In the genomic region with DNA sequence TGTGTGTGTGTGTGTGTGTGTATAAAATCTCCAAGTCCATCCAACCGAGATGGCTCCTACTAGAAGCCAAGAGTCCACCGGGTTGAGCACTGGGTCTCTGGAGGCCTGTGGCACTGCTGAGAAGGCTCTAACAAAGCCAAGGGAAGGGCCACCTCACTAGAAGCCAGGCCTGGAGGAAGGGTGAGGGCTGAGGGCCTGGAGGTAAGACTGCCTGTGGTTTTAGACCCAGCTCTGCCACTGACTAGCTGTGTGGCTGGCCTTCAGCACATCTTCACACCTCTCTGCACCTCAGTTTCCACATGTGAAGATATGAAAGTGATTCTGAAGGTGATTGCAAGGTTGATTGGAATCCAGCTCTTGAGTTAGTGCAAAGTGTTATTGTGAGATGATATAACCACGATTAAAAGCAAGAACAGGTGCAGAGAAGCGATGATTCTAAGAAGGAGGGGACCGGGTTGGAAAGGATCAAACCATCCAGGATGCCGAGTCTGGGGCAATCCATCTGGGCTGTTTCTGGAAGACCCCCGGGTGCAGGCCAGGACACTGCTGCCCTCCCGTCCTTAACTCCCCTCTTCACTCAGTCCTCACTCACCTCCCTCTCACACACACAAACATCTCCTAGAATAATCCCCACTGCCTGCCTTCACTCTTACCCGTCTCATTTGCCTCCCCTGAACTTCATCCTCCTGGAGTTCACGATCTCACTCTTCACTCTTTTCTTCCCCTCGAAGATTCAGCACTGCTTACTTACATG, we compare ENCODE assay signal across 24 cellular contexts. TPM values are rescaled to one million over a fixed set of nuclear protein-coding genes. Genes with fewer than 3 reads are reported as not detected.
DNase-seq lines count a peak whose midpoint lies in the region; ATAC-seq lines count a peak whose summit lies in the region.
"Had no signal": no experiment of that assay in that cellular context is flagged by ENCODE, and none has a peak within 500 bp of the region (broad histone marks: within the 10 kb centered on the region; RNA-seq: fewer than 3 reads in every experiment).

No MANE protein-coding gene starts in this region.

- no peak overlapping the region for H3K4me3 Mint-ChIP-seq in stimulated activated naive CD8-positive, alpha-beta T cell treated with anti-CD3 and anti-CD28 coated beads, Interleukin-15, amount 100 ng/mL, for 72 hours
- H3K4me3 Mint-ChIP-seq in activated T-helper 1 cell treated with anti-CD3 and anti-CD28 coated beads, Interleukin-12 subunit alpha, Interleukin-12 subunit beta, Interleukin-2, Interleukin-4 antibody, amounts not matched to agents 30 ng/mL and 10 ng/mL and 1 ng/mL, durations not matched to agents 14 hours and 24 hours and 36 hours = peak overlapping the region; percentile 63
- no peak overlapping the region for H3K4me3 Mint-ChIP-seq in immature natural killer cell
- H3K4me3 Mint-ChIP-seq: dendritic cell treated with granulocyte-macrophage colony-stimulating factor and Interleukin-4, amounts not matched to agents 40 ng/mL and 50 ng/mL, for 4 days; mesothelial cell of epicardium; nephron; WTC11 had no signal

- H3K36me3 Mint-ChIP-seq in activated T-helper 1 cell treated with anti-CD3 and anti-CD28 coated beads, Interleukin-12 subunit alpha, Interleukin-12 subunit beta, Interleukin-2, Interleukin-4 antibody, amounts not matched to agents 30 ng/mL and 10 ng/mL and 1 ng/mL, durations not matched to agents 14 hours and 24 hours and 36 hours (ENCODE audit: low read depth) = peaks cover 9% of the 10 kb centered on the region
- peaks cover 0 to 6% (median 0%) of the 10 kb centered on the region in 3 donors for H3K36me3 Mint-ChIP-seq in immature natural killer cell
- H3K36me3 Mint-ChIP-seq: mesothelial cell of epicardium had no signal

- peaks cover 0 to 2% of the 10 kb centered on the region in 2 donors for H3K9me3 Mint-ChIP-seq in stimulated activated naive CD8-positive, alpha-beta T cell treated with anti-CD3 and anti-CD28 coated beads, Interleukin-15, amount 100 ng/mL, for 72 hours
- H3K9me3 Mint-ChIP-seq in activated T-helper 1 cell treated with anti-CD3 and anti-CD28 coated beads, Interleukin-12 subunit alpha, Interleukin-12 subunit beta, Interleukin-2, Interleukin-4 antibody, amounts not matched to agents 30 ng/mL and 10 ng/mL and 1 ng/mL, durations not matched to agents 14 hours and 24 hours and 36 hours = peaks cover 2% of the 10 kb centered on the region
- no peaks in the 10 kb centered on the region for H3K9me3 Mint-ChIP-seq in immature natural killer cell
- H3K9me3 Mint-ChIP-seq: dendritic cell treated with granulocyte-macrophage colony-stimulating factor and Interleukin-4, amounts not matched to agents 40 ng/mL and 50 ng/mL, for 4 days; mesothelial cell of epicardium; nephron had no signal

- H3K9me3 ChIP-seq in aorta (ENCODE audit: control insufficient read depth, low read length) = no peaks in the 10 kb centered on the region
- H3K9me3 ChIP-seq: SK-N-SH, suprapubic skin had no signal

- 90 to 92% methylated on average over 11 of the region's 11 CpGs for WGBS in aorta, 2 donors

- peak overlapping the region; percentile 0 to 59 for H3K27ac Mint-ChIP-seq in stimulated activated naive CD8-positive, alpha-beta T cell treated with anti-CD3 and anti-CD28 coated beads, Interleukin-15, amount 100 ng/mL, for 72 hours
- peak overlapping the region; percentile 88 for H3K27ac Mint-ChIP-seq in activated T-helper 1 cell treated with anti-CD3 and anti-CD28 coated beads, Interleukin-12 subunit alpha, Interleukin-12 subunit beta, Interleukin-2, Interleukin-4 antibody, amounts not matched to agents 30 ng/mL and 10 ng/mL and 1 ng/mL, durations not matched to agents 14 hours and 24 hours and 36 hours
- peak overlapping the region in 1 of 6 donors; percentile 59 for H3K27ac Mint-ChIP-seq in immature natural killer cell
- H3K27ac Mint-ChIP-seq: dendritic cell treated with granulocyte-macrophage colony-stimulating factor and Interleukin-4, amounts not matched to agents 40 ng/mL and 50 ng/mL, for 4 days; WTC11 had no signal

- no peak for DNase-seq in stimulated activated naive CD8-positive, alpha-beta T cell treated with anti-CD3 and anti-CD28 coated beads, Interleukin-15, amount 100 ng/mL, for 72 hours
- DNase-seq in stimulated activated naive CD8-positive, alpha-beta T cell treated with anti-CD3 and anti-CD28 coated beads, Interleukin-15, Interleukin-2, amounts not matched to agents 100 U/mL and 50 U/mL, for 24 hours = no peak
- DNase-seq in activated T-helper 1 cell treated with anti-CD3 and anti-CD28 coated beads, Interleukin-12 subunit alpha, Interleukin-12 subunit beta, Interleukin-2, Interleukin-4 antibody, amounts not matched to agents 30 ng/mL and 10 ng/mL and 1 ng/mL, durations not matched to agents 14 hours and 24 hours and 36 hours (ENCODE audit: low spot score) = no peak
- peak; percentile 19 to 30 (median 21) for DNase-seq in immature natural killer cell
- no peak for DNase-seq in aorta
- no peak for DNase-seq in HPDE6-E6E7 (ENCODE audit: extremely low spot score)
- DNase-seq: activated effector memory CD4-positive, alpha-beta T cell treated with Interleukin-2 at 50 U/mL for 16 hours; NCI-H2107; NCI-H510A; SK-N-SH had no signal

- peak; percentile 76 for ATAC-seq in stimulated activated naive CD8-positive, alpha-beta T cell treated with anti-CD3 and anti-CD28 coated beads, Interleukin-15, amount 100 ng/mL, for 72 hours
- no peak for ATAC-seq in stimulated activated naive CD8-positive, alpha-beta T cell treated with anti-CD3 and anti-CD28 coated beads, Interleukin-15, Interleukin-2, amounts not matched to agents 100 U/mL and 50 U/mL, for 24 hours
- ATAC-seq in aorta (ENCODE audit: low FRiP score) (no peak), GM21576 (IDR thresholded peaks at IDR 0.05; ENCODE audit: unreplicated experiment) (no peak), HG02884 (IDR thresholded peaks at IDR 0.05; ENCODE audit: unreplicated experiment) (no peak)
- ATAC-seq: left lobe of liver had no signal

- peak overlapping the region; percentile 48 to 76 for H3K27ac ChIP-seq in aorta (ENCODE audit: low read depth in 1 of 2, low read length in 2 of 2)
- H3K27ac ChIP-seq: C4-2B, HL-60, parathyroid adenoma had no signal

- H3K27me3 Mint-ChIP-seq in stimulated activated naive CD8-positive, alpha-beta T cell treated with anti-CD3 and anti-CD28 coated beads, Interleukin-15, amount 100 ng/mL, for 72 hours = peaks cover 3% of the 10 kb centered on the region
- no peaks in the 10 kb centered on the region for H3K27me3 Mint-ChIP-seq in activated T-helper 1 cell treated with anti-CD3 and anti-CD28 coated beads, Interleukin-12 subunit alpha, Interleukin-12 subunit beta, Interleukin-2, Interleukin-4 antibody, amounts not matched to agents 30 ng/mL and 10 ng/mL and 1 ng/mL, durations not matched to agents 14 hours and 24 hours and 36 hours (ENCODE audit: insufficient read depth)
- peaks cover 0 to 5% (median 0%) of the 10 kb centered on the region in 3 donors for H3K27me3 Mint-ChIP-seq in immature natural killer cell (ENCODE audit: low read depth in 3 of 3)
- H3K27me3 Mint-ChIP-seq: dendritic cell treated with granulocyte-macrophage colony-stimulating factor and Interleukin-4, amounts not matched to agents 40 ng/mL and 50 ng/mL, for 4 days had no signal

- H3K4me1 ChIP-seq in aorta (ENCODE audit: control insufficient read depth in 1 of 2, insufficient read depth in 2 of 2, low read length in 2 of 2) = no peaks in the 10 kb centered on the region
- H3K4me1 ChIP-seq: parathyroid adenoma had no signal

- no peaks in the 10 kb centered on the region for H3K36me3 ChIP-seq in aorta (ENCODE audit: control insufficient read depth in 1 of 2, insufficient read depth in 2 of 2, low read length in 1 of 2)
- H3K36me3 ChIP-seq: suprapubic skin had no signal

- peaks cover 39% of the 10 kb centered on the region for H3K4me1 Mint-ChIP-seq in stimulated activated naive CD8-positive, alpha-beta T cell treated with anti-CD3 and anti-CD28 coated beads, Interleukin-15, amount 100 ng/mL, for 72 hours
- peaks cover 41% of the 10 kb centered on the region for H3K4me1 Mint-ChIP-seq in activated T-helper 1 cell treated with anti-CD3 and anti-CD28 coated beads, Interleukin-12 subunit alpha, Interleukin-12 subunit beta, Interleukin-2, Interleukin-4 antibody, amounts not matched to agents 30 ng/mL and 10 ng/mL and 1 ng/mL, durations not matched to agents 14 hours and 24 hours and 36 hours (ENCODE audit: low read depth)
- peaks cover 6 to 14% of the 10 kb centered on the region in 2 donors for H3K4me1 Mint-ChIP-seq in immature natural killer cell

- intact Hi-C loops in activated T-helper 1 cell treated with anti-CD3 and anti-CD28 coated beads, Interleukin-12 subunit alpha, Interleukin-12 subunit beta, Interleukin-2, Interleukin-4 antibody, amounts not matched to agents 30 ng/mL and 10 ng/mL and 1 ng/mL, durations not matched to agents 14 hours and 24 hours and 36 hours (cut with micrococcal nuclease) = no loop called here
- intact Hi-C loops in aorta (cut with DNase I) = no loop called here

- no peaks in the 10 kb centered on the region for H3K27me3 ChIP-seq in aorta (ENCODE audit: control insufficient read depth in 1 of 2, insufficient read depth in 2 of 2, low read length in 1 of 2)
- H3K27me3 ChIP-seq: suprapubic skin had no signal

- H3K4me3 ChIP-seq in aorta (ENCODE audit: low read length in 2 of 2) = no peak overlapping the region
- H3K4me3 ChIP-seq: suprapubic skin had no signal

RNA-seq across cellular contexts. Expression of a gene that starts 2.3 kb away (rescaled TPM):
- total RNA-seq in activated T-helper 1 cell treated with anti-CD3 and anti-CD28 coated beads, Interleukin-12 subunit alpha, Interleukin-12 subunit beta, Interleukin-2, Interleukin-4 antibody, amounts not matched to agents 30 ng/mL and 10 ng/mL and 1 ng/mL, durations not matched to agents 14 hours and 24 hours and 36 hours = 56.9 and 57.1 TPM in 2 replicates
- polyA plus RNA-seq in immature natural killer cell = not detected
- not detected for total RNA-seq in aorta
- polyA plus RNA-seq in aorta = not detected
- total RNA-seq: bronchial epithelial cell, left lobe of liver, mesothelial cell of epicardium, RPMI7951, suprapubic skin, WTC11 had no signal
- polyA plus RNA-seq: adipose tissue, SK-N-SH had no signal

RNA-seq across cellular contexts. Expression of a gene that starts 18.1 kb away (rescaled TPM):
- 294 and 308 TPM in 2 replicates for total RNA-seq in activated T-helper 1 cell treated with anti-CD3 and anti-CD28 coated beads, Interleukin-12 subunit alpha, Interleukin-12 subunit beta, Interleukin-2, Interleukin-4 antibody, amounts not matched to agents 30 ng/mL and 10 ng/mL and 1 ng/mL, durations not matched to agents 14 hours and 24 hours and 36 hours
- polyA plus RNA-seq in immature natural killer cell (under 1 TPM in 1 of 3 donors, not detected in 2; 0.28 TPM), aorta (under 1 TPM in 1 of 2 donors, not detected in 1; 0.15 TPM)
- total RNA-seq in aorta = not detected
- total RNA-seq: bronchial epithelial cell, left lobe of liver, RPMI7951, WTC11 had no signal

Comparison
In these comparisons a context has a peak if more than half of its experiments do, and no peak if none do; other contexts are left out.
1. DNase-seq: peak in immature natural killer cell (3 of 3); none in stimulated activated naive CD8-positive, alpha-beta T cell treated with anti-CD3 and anti-CD28 coated beads, Interleukin-15, amount 100 ng/mL, for 72 hours (0 of 2), stimulated activated naive CD8-positive, alpha-beta T cell treated with anti-CD3 and anti-CD28 coated beads, Interleukin-15, Interleukin-2, amounts not matched to agents 100 U/mL and 50 U/mL, for 24 hours (single experiment), activated T-helper 1 cell treated with anti-CD3 and anti-CD28 coated beads, Interleukin-12 subunit alpha, Interleukin-12 subunit beta, Interleukin-2, Interleukin-4 antibody, amounts not matched to agents 30 ng/mL and 10 ng/mL and 1 ng/mL, durations not matched to agents 14 hours and 24 hours and 36 hours (single experiment), aorta (0 of 2) and HPDE6-E6E7 (single experiment).
2. RNA of a gene that starts 2.3 kb away (total RNA-seq): 56.9 to 57.1 TPM in activated T-helper 1 cell treated with anti-CD3 and anti-CD28 coated beads, Interleukin-12 subunit alpha, Interleukin-12 subunit beta, Interleukin-2, Interleukin-4 antibody, amounts not matched to agents 30 ng/mL and 10 ng/mL and 1 ng/mL, durations not matched to agents 14 hours and 24 hours and 36 hours; not detected in aorta; every median in the first group is over 10 times any median in the second.
3. RNA of a gene that starts 18.1 kb away (total RNA-seq): 294 to 308 TPM in activated T-helper 1 cell treated with anti-CD3 and anti-CD28 coated beads, Interleukin-12 subunit alpha, Interleukin-12 subunit beta, Interleukin-2, Interleukin-4 antibody, amounts not matched to agents 30 ng/mL and 10 ng/mL and 1 ng/mL, durations not matched to agents 14 hours and 24 hours and 36 hours; not detected in aorta; every median in the first group is over 100 times any median in the second.